ENCODE assay signal across 1 cellular context in the genomic region with DNA sequence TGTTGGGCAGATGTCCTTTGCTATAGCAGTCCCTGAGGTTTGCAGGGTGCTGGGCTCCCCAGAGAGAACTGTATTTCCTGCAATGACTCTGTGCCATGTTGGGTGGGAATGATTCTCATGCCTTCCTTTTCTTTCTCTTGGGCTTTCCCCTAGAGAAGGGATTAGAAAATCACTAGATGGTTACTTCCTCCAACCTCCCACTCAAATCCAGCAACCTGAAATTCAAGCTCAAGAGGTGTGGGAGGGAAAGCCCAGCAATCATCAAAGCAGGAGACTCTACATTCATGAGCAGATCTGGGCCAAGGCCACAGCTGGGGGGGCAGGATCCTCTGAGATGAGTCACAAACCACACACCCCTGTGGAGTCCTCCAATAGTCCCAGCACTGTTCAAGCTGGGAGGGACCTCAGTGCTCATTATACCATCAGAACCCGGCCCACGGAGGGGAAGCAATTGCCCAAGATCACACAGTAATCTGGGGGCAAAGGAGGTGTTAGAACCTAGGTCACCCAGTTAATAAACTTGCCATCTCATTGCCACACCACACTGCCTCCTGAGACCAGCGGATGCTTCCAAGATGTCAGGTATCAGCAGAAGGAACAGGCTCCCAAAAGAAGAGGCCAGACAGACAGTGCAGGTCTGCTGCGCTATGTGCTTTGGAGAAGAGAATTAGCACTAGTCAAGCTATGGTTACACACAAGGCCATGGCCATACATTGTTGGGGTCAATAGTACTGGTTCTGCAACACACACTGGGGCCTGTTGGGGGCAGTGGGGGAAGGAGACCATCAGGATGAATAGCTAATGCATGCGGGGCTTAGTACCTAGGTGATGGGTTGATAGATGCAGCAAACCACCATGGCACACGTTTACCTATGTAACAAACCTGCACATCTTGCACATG.
TF ChIP-seq lines count a peak whose summit lies in the region.

No MANE protein-coding gene starts in this region.

TF ChIP-seq in GM23338, 12 proteins besides CTCF, POLR2A, EP300 and RAD21 (continued from another document):
- TF ChIP-seq, protein P1, sequence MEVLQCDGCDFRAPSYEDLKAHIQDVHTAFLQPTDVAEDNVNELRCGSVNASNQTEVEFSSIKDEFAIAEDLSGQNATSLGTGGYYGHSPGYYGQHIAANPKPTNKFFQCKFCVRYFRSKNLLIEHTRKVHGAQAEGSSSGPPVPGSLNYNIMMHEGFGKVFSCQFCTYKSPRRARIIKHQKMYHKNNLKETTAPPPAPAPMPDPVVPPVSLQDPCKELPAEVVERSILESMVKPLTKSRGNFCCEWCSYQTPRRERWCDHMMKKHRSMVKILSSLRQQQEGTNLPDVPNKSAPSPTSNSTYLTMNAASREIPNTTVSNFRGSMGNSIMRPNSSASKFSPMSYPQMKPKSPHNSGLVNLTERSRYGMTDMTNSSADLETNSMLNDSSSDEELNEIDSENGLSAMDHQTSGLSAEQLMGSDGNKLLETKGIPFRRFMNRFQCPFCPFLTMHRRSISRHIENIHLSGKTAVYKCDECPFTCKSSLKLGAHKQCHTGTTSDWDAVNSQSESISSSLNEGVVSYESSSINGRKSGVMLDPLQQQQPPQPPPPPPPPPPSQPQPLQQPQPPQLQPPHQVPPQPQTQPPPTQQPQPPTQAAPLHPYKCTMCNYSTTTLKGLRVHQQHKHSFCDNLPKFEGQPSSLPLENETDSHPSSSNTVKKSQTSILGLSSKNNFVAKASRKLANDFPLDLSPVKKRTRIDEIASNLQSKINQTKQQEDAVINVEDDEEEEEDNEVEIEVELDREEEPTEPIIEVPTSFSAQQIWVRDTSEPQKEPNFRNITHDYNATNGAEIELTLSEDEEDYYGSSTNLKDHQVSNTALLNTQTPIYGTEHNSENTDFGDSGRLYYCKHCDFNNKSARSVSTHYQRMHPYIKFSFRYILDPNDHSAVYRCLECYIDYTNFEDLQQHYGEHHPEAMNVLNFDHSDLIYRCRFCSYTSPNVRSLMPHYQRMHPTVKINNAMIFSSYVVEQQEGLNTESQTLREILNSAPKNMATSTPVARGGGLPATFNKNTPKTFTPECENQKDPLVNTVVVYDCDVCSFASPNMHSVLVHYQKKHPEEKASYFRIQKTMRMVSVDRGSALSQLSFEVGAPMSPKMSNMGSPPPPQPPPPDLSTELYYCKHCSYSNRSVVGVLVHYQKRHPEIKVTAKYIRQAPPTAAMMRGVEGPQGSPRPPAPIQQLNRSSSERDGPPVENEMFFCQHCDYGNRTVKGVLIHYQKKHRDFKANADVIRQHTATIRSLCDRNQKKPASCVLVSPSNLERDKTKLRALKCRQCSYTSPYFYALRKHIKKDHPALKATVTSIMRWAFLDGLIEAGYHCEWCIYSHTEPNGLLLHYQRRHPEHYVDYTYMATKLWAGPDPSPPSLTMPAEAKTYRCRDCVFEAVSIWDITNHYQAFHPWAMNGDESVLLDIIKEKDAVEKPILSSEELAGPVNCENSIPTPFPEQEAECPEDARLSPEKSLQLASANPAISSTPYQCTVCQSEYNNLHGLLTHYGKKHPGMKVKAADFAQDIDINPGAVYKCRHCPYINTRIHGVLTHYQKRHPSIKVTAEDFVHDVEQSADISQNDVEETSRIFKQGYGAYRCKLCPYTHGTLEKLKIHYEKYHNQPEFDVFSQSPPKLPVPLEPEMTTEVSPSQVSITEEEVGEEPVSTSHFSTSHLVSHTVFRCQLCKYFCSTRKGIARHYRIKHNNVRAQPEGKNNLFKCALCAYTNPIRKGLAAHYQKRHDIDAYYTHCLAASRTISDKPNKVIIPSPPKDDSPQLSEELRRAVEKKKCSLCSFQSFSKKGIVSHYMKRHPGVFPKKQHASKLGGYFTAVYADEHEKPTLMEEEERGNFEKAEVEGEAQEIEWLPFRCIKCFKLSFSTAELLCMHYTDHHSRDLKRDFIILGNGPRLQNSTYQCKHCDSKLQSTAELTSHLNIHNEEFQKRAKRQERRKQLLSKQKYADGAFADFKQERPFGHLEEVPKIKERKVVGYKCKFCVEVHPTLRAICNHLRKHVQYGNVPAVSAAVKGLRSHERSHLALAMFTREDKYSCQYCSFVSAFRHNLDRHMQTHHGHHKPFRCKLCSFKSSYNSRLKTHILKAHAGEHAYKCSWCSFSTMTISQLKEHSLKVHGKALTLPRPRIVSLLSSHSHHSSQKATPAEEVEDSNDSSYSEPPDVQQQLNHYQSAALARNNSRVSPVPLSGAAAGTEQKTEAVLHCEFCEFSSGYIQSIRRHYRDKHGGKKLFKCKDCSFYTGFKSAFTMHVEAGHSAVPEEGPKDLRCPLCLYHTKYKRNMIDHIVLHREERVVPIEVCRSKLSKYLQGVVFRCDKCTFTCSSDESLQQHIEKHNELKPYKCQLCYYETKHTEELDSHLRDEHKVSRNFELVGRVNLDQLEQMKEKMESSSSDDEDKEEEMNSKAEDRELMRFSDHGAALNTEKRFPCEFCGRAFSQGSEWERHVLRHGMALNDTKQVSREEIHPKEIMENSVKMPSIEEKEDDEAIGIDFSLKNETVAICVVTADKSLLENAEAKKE (CRISPR knock-in tag; IDR thresholded peaks at IDR 0.05) = no peak
- TF ChIP-seq REST (IDR thresholded peaks at IDR 0.05; ENCODE audit: unreplicated experiment) = no peak
- no peak for TF ChIP-seq EZH2phosphoT487 (IDR thresholded peaks at IDR 0.05; ENCODE audit: unreplicated experiment)
- no peak for TF ChIP-seq POLR2AphosphoS5 (IDR thresholded peaks at IDR 0.05; ENCODE audit: low read depth)
- TF ChIP-seq CREB1 (CRISPR knock-in tag; IDR thresholded peaks at IDR 0.05; ENCODE audit: low read depth) = no peak
- TF ChIP-seq ZNF114 (CRISPR knock-in tag; IDR thresholded peaks at IDR 0.05) = no peak
- no peak for TF ChIP-seq ZNF331 (CRISPR knock-in tag; IDR thresholded peaks at IDR 0.05; ENCODE audit: low read depth)
- TF ChIP-seq ETS1 (IDR thresholded peaks at IDR 0.05) = no peak
- no peak for TF ChIP-seq NANOG (IDR thresholded peaks at IDR 0.05; ENCODE audit: borderline replicate concordance)
TF ChIP-seq in GM23338: peak in this region for 0.
